24 cellular contexts compared by ENCODE assay signal in genomic region chr1:182111496-182111895, GRCh38. TPM values are rescaled to one million over a fixed set of nuclear protein-coding genes. Genes with fewer than 3 reads are reported as not detected.
A peak's percentile ranks its signal among the peaks of the same experiment; 100 is the strongest.
DNase-seq lines count a peak whose midpoint lies in the region; ATAC-seq, FAIRE-seq and TF ChIP-seq lines count a peak whose summit lies in the region.
"Had no signal": no experiment of that assay in that cellular context is flagged by ENCODE, and none has a peak within 500 bp of the region (broad histone marks: within the 10 kb centered on the region; RNA-seq: fewer than 3 reads in every experiment).

No MANE protein-coding gene starts in this region.

- no peaks in the 10 kb centered on the region for H3K9me3 Mint-ChIP-seq in activated CD8-positive, alpha-beta memory T cell treated with anti-CD3 and anti-CD28 coated beads, Interleukin-2, amount 10 ng/mL, durations not matched to agents 7 days and 5 days (ENCODE audit: low read depth)
- peaks cover 0 to 9% (median 4%) of the 10 kb centered on the region in 11 donors for H3K9me3 Mint-ChIP-seq in naive thymus-derived CD4-positive, alpha-beta T cell
- H3K9me3 Mint-ChIP-seq: HFFc6 had no signal

- FAIRE-seq in GM12891 (lab: Jason Lieb, UNC) = no peak

- no peaks in the 10 kb centered on the region for H3K4me1 Mint-ChIP-seq in activated CD8-positive, alpha-beta memory T cell treated with anti-CD3 and anti-CD28 coated beads, Interleukin-2, amount 10 ng/mL, durations not matched to agents 7 days and 5 days
- peaks cover 0 to 14% (median 7%) of the 10 kb centered on the region in 7 donors for H3K4me1 Mint-ChIP-seq in naive thymus-derived CD4-positive, alpha-beta T cell

- H3K4me3 ChIP-seq in thyroid gland (replicated peaks in 1 of 3) = no peak overlapping the region
- no peak overlapping the region for H3K4me3 ChIP-seq in naive thymus-derived CD4-positive, alpha-beta T cell (ENCODE audit: low read length)
- H3K4me3 ChIP-seq: MG63, sigmoid colon had no signal

- H3K9me3 ChIP-seq in thyroid gland = no peaks in the 10 kb centered on the region
- H3K9me3 ChIP-seq in naive thymus-derived CD4-positive, alpha-beta T cell (ENCODE audit: control insufficient read depth in 2 of 3, low read length in 3 of 3) = no peaks in the 10 kb centered on the region
- H3K9me3 ChIP-seq: MG63, SK-N-SH had no signal

- TF ChIP-seq POLR2A in thyroid gland (IDR thresholded peaks at IDR 0.05) = no peak
- TF ChIP-seq POLR2A in GM12891 (IDR thresholded peaks at IDR 0.05; ENCODE audit: low read depth, low read length) = no peak

- H3K27ac ChIP-seq in thyroid gland = no peak overlapping the region
- no peak overlapping the region for H3K27ac ChIP-seq in naive thymus-derived CD4-positive, alpha-beta T cell (ENCODE audit: low read depth, low read length)
- H3K27ac ChIP-seq: sigmoid colon, VCaP had no signal

- peak; percentile 8 for DNase-seq in activated CD8-positive, alpha-beta memory T cell treated with anti-CD3 and anti-CD28 coated beads, Interleukin-2, amount 10 ng/mL, durations not matched to agents 7 days and 5 days
- no peak for DNase-seq in activated CD8-positive, alpha-beta memory T cell treated with anti-CD3 and anti-CD28 coated beads for 24 hours
- peak; percentile 82 to 89 for DNase-seq in NCI-H2081 (lab: John Stamatoyannopoulos, UW)
- peak; percentile 68 for DNase-seq in RPMI8226
- DNase-seq in thyroid gland = peak; percentile 84 to 93
- DNase-seq in GM12891 (ENCODE audit: insufficient read length, low spot score) = no peak
- DNase-seq in naive thymus-derived CD4-positive, alpha-beta T cell = no peak
- DNase-seq in activated T-cell treated with anti-CD3 and anti-CD28 coated beads for 4 hours = no peak
- DNase-seq: ACHN; activated naive CD4-positive, alpha-beta T cell; C1 segment of cervical spinal cord; cerebellar nuclear complex; effector memory CD4-positive, alpha-beta T cell; GF-D8; HFFc6; left cardiac atrium; MG63; posterior cingulate gyrus; sigmoid colon; SK-N-SH had no signal

- 56 to 63% methylated on average over 5 of the region's 5 CpGs for WGBS in thyroid gland, 2 donors

- TF ChIP-seq CTCF in thyroid gland (IDR thresholded peaks at IDR 0.05) = no peak

- H3K36me3 ChIP-seq in thyroid gland = no peaks in the 10 kb centered on the region
- no peaks in the 10 kb centered on the region for H3K36me3 ChIP-seq in naive thymus-derived CD4-positive, alpha-beta T cell (ENCODE audit: control insufficient read depth in 2 of 3, insufficient read depth in 3 of 3, low read length in 3 of 3)
- H3K36me3 ChIP-seq: MG63, sigmoid colon had no signal

- no peak overlapping the region for H3K27ac Mint-ChIP-seq in activated CD8-positive, alpha-beta memory T cell treated with anti-CD3 and anti-CD28 coated beads, Interleukin-2, amount 10 ng/mL, durations not matched to agents 7 days and 5 days
- H3K27ac Mint-ChIP-seq in naive thymus-derived CD4-positive, alpha-beta T cell = peak overlapping the region in 1 of 9 donors; percentile 75
- H3K27ac Mint-ChIP-seq: HFFc6, nephron had no signal

- peaks cover 38% of the 10 kb centered on the region for H3K27me3 Mint-ChIP-seq in activated CD8-positive, alpha-beta memory T cell treated with anti-CD3 and anti-CD28 coated beads, Interleukin-2, amount 10 ng/mL, durations not matched to agents 7 days and 5 days
- peaks cover 8 to 55% (median 15%) of the 10 kb centered on the region in 5 donors for H3K27me3 Mint-ChIP-seq in naive thymus-derived CD4-positive, alpha-beta T cell

- intact Hi-C loops in thyroid gland (cut with DNase I) = no loop called here
- intact Hi-C loops in naive thymus-derived CD4-positive, alpha-beta T cell (cut with micrococcal nuclease) = no loop called here

- H3K4me1 ChIP-seq in thyroid gland = peaks cover 22 to 28% of the 10 kb centered on the region in 2 donors
- no peaks in the 10 kb centered on the region for H3K4me1 ChIP-seq in naive thymus-derived CD4-positive, alpha-beta T cell (ENCODE audit: control insufficient read depth in 2 of 2, insufficient read depth in 2 of 2, low read length in 2 of 2)
- H3K4me1 ChIP-seq: sigmoid colon had no signal

- CTCF ChIA-PET in activated CD8-positive, alpha-beta memory T cell treated with anti-CD3 and anti-CD28 coated beads, Interleukin-2, amount 10 ng/mL, durations not matched to agents 7 days and 5 days (lab: Charles Lee) = no interaction called here
- CTCF ChIA-PET in naive thymus-derived CD4-positive, alpha-beta T cell (lab: Charles Lee) = no interaction called here

- no peaks in the 10 kb centered on the region for H3K27me3 ChIP-seq in thyroid gland
- H3K27me3 ChIP-seq in naive thymus-derived CD4-positive, alpha-beta T cell (ENCODE audit: control insufficient read depth in 2 of 2, insufficient read depth in 2 of 2, low read length in 2 of 2) = peaks cover 0 to 3% of the 10 kb centered on the region in 2 donors

- no peak overlapping the region for H3K4me3 Mint-ChIP-seq in activated CD8-positive, alpha-beta memory T cell treated with anti-CD3 and anti-CD28 coated beads, Interleukin-2, amount 10 ng/mL, durations not matched to agents 7 days and 5 days
- H3K4me3 Mint-ChIP-seq in naive thymus-derived CD4-positive, alpha-beta T cell = no peak overlapping the region
- H3K4me3 Mint-ChIP-seq: HFFc6, nephron had no signal

- POLR2A ChIA-PET in naive thymus-derived CD4-positive, alpha-beta T cell (lab: Charles Lee) = no interaction called here

- ATAC-seq in activated CD8-positive, alpha-beta memory T cell treated with anti-CD3 and anti-CD28 coated beads, Interleukin-2, amount 10 ng/mL, durations not matched to agents 7 days and 5 days = no peak
- no peak for ATAC-seq in naive thymus-derived CD4-positive, alpha-beta T cell
- ATAC-seq: left cardiac atrium had no signal

- no peaks in the 10 kb centered on the region for H3K36me3 Mint-ChIP-seq in activated CD8-positive, alpha-beta memory T cell treated with anti-CD3 and anti-CD28 coated beads, Interleukin-2, amount 10 ng/mL, durations not matched to agents 7 days and 5 days
- H3K36me3 Mint-ChIP-seq in naive thymus-derived CD4-positive, alpha-beta T cell = peaks cover 0 to 9% (median 3%) of the 10 kb centered on the region in 5 donors

TF ChIP-seq in GM12891, 5 proteins besides CTCF, POLR2A, EP300 and RAD21:
- TF ChIP-seq PAX5 (IDR thresholded peaks at IDR 0.05; ENCODE audit: insufficient read depth, low read length, severe bottlenecking) (no peak), POLR2AphosphoS5 (IDR thresholded peaks at IDR 0.05; ENCODE audit: low read depth, low read length) (no peak), TAF1 (IDR thresholded peaks at IDR 0.05; ENCODE audit: low read depth, low read length) (no peak), SPI1 (IDR thresholded peaks at IDR 0.05; ENCODE audit: low read depth, low read length) (no peak), POU2F2 (IDR thresholded peaks at IDR 0.05; ENCODE audit: low read depth, low read length) (no peak)

RNA-seq across cellular contexts. Expression of gene ZNF648, which starts 50.0 kb away (rescaled TPM):
- total RNA-seq in activated CD8-positive, alpha-beta memory T cell treated with anti-CD3 and anti-CD28 coated beads, Interleukin-2, amount 10 ng/mL, durations not matched to agents 7 days and 5 days = not detected
- under 1 TPM in 1 of 4 donors, not detected in 3; 0.24 TPM for total RNA-seq in thyroid gland
- polyA plus RNA-seq in GM12891 (2012; ENCODE audit: low read depth, missing spikeins) = 0.03 TPM
- total RNA-seq in naive thymus-derived CD4-positive, alpha-beta T cell = not detected
- polyA plus RNA-seq in naive thymus-derived CD4-positive, alpha-beta T cell = under 1 TPM; 0.07 to 0.13 TPM
- total RNA-seq: fibroblast of lung; HFFc6; left cardiac atrium; T-helper 2 cell treated with Interferon-gamma antibody and Interleukin-4, amounts not matched to agents 100 ng/mL and 5 ng/mL, for 36 hours had no signal
- polyA plus RNA-seq: fibroblast of lung, SK-N-SH had no signal

Comparison
In these comparisons a context has a peak if more than half of its experiments do, and no peak if none do; other contexts are left out.
1. DNase-seq: peak in activated CD8-positive, alpha-beta memory T cell treated with anti-CD3 and anti-CD28 coated beads, Interleukin-2, amount 10 ng/mL, durations not matched to agents 7 days and 5 days (single experiment), NCI-H2081 (2 of 2), RPMI8226 (single experiment) and thyroid gland (2 of 2); none in activated CD8-positive, alpha-beta memory T cell treated with anti-CD3 and anti-CD28 coated beads for 24 hours (single experiment), GM12891 (single experiment), naive thymus-derived CD4-positive, alpha-beta T cell (0 of 9) and activated T-cell treated with anti-CD3 and anti-CD28 coated beads for 4 hours (single experiment).